25 cellular contexts compared by ENCODE assay signal in genomic region chr15:33872761-33873106, GRCh38.
"Had no signal": no experiment of that assay in that cellular context is flagged by ENCODE, and none has a peak within 500 bp of the region (broad histone marks: within the 10 kb centered on the region; RNA-seq: fewer than 3 reads in every experiment).

No MANE protein-coding gene starts in this region.

- H3K4me3 ChIP-seq: neural progenitor cell, pancreas, prostate gland, right atrium auricular region, right lobe of liver, sigmoid colon, stomach, thoracic aorta, thyroid gland, tibial nerve, upper lobe of left lung, vagina had no signal

- H3K27me3 ChIP-seq: neural progenitor cell, neutrophil, pancreas, right atrium auricular region, right lobe of liver, sigmoid colon, stomach, thyroid gland, tibial nerve, upper lobe of left lung, vagina had no signal

- ATAC-seq: naive thymus-derived CD8-positive, alpha-beta T cell; natural killer cell treated with Interleukin-12 subunit alpha and Interleukin-12 subunit beta and Interleukin-15 and Interleukin-18, amount 100 ng/mL, for 72 hours; pancreas; right lobe of liver; stimulated activated effector memory CD8-positive, alpha-beta T cell treated with anti-CD3 and anti-CD28 coated beads, Interleukin-12 subunit alpha, Interleukin-12 subunit beta, amount 100 ng/mL, for 72 hours; stimulated activated naive B cell treated with anti-CD40 and anti-IgM and Interleukin-4, amounts not matched to agents 10 μg/mL and 1 μg/mL and 100 μg/mL, for 72 hours had no signal

- H3K4me1 ChIP-seq: pancreas, prostate gland, right atrium auricular region, right lobe of liver, sigmoid colon, stomach, thyroid gland, tibial nerve, upper lobe of left lung, vagina had no signal

- H3K9ac ChIP-seq: neural progenitor cell had no signal

- H3K9me3 ChIP-seq: neutrophil, pancreas, prostate gland, right atrium auricular region, right lobe of liver, sigmoid colon, stomach, thoracic aorta, thyroid gland, tibial nerve, upper lobe of left lung, vagina had no signal

- H3K36me3 ChIP-seq: neural progenitor cell, neutrophil, pancreas, prostate gland, right atrium auricular region, right lobe of liver, sigmoid colon, thoracic aorta, thyroid gland, vagina had no signal

- DNase-seq: naive thymus-derived CD8-positive, alpha-beta T cell; nephron progenitor cell; pancreas; retina; right lobe of liver; sigmoid colon; small intestine; stimulated activated CD4-positive, alpha-beta T cell treated with anti-CD3 and anti-CD28 coated beads, Interleukin-15, amount 100 ng/mL, for 24 hours; stimulated activated CD4-positive, alpha-beta T cell treated with anti-CD3 and anti-CD28 coated beads, Interleukin-2, amount 100 ng/mL, for 24 hours; stimulated activated CD4-positive, alpha-beta T cell treated with anti-CD3 and anti-CD28 coated beads, Interleukin-2, amount 100 ng/mL, for 48 hours; stimulated activated CD4-positive, alpha-beta T cell treated with anti-CD3 and anti-CD28 coated beads, Interleukin-4, amount 100 ng/mL, for 24 hours; stimulated activated naive B cell treated with anti-CD40 and anti-IgM and Interleukin-4, amounts not matched to agents 10 μg/mL and 1 μg/mL and 100 μg/mL, for 72 hours; stimulated activated naive CD4-positive, alpha-beta T cell treated with Interleukin-2 at 50 U/mL for 16 hours; stomach; thyroid gland had no signal

- H3K27ac ChIP-seq: neural progenitor cell, neutrophil, pancreas, prostate gland, right atrium auricular region, right lobe of liver, sigmoid colon, stomach, thoracic aorta, thyroid gland, tibial nerve, upper lobe of left lung, vagina had no signal
